In the genomic region with DNA sequence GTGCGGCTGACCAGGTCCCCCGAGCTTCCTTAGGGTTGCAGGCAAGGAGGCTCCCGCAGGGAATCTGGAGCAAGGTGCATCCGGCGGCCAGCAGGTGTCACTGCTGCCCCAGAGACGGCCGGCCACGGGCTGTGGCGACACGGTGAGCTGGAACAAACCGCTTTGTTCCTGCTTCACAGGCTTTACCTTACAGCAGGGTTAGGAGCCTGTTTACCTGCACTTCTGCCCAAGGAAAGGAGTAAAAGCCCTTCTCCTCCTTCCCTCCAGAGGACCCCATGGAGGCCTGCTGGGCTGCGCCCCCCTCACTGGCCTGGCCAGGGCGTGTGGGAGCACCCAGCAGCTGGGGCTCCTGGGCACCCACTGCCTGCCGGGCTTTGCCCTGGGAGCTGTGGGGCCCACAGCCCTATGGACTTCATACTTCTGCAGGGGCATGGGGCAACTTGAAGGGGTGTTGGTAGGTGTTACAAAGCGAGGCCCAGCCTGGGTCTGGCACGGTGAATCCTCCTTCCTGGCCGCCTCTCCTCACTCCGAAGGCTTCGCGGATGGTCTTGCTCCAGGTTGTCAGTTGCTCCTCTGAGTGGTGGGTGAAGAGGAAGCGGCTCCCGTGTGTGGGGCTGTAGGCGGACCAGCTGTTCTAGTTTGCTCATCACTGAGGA, we compare ENCODE assay signal across 8 cellular contexts.
A peak's percentile ranks its signal among the peaks of the same experiment; 100 is the strongest.
DNase-seq lines count a peak whose midpoint lies in the region; ATAC-seq and TF ChIP-seq lines count a peak whose summit lies in the region.

No MANE protein-coding gene starts in this region.

- H3K9ac ChIP-seq in Loucy (ENCODE audit: low read depth, low read length, poor library complexity, severe bottlenecking), result peak overlapping the region; percentile 60

- H3K4me1 ChIP-seq in Loucy (ENCODE audit: insufficient read depth, low read length, poor library complexity, severe bottlenecking) (peaks cover 6% of the 10 kb centered on the region), upper lobe of right lung (peaks cover 5% of the 10 kb centered on the region)

- H3K36me3 ChIP-seq in Loucy (ENCODE audit: insufficient read depth, low read length) (no peaks in the 10 kb centered on the region), upper lobe of right lung (no peaks in the 10 kb centered on the region)

- DNase-seq in DMS 273 treated with DMSO at 0.1 percent for 48 hours (lab: John Stamatoyannopoulos, UW) (peak; percentile 22), SHP77 treated with DMSO at 0.1 percent for 48 hours (lab: John Stamatoyannopoulos, UW) (peak; percentile 46), head of caudate nucleus (peak; percentile 70 to 93 (median 84)), pons (ENCODE audit: low spot score) (peak; percentile 57), upper lobe of right lung (peak; percentile 90)
- DNase-seq in activated naive CD4-positive, alpha-beta T cell (lab: John Stamatoyannopoulos, UW), result peak; percentile 31 to 63 (median 48)

- H4K20me1 ChIP-seq in Loucy (ENCODE audit: insufficient read depth, low read length, poor library complexity, severe bottlenecking), result no peaks in the 10 kb centered on the region

- H3K27ac ChIP-seq in upper lobe of right lung, result no peak overlapping the region

- H3K9me3 ChIP-seq in Loucy (ENCODE audit: insufficient read depth, low read depth, low read length), result no peaks in the 10 kb centered on the region
- H3K9me3 ChIP-seq in upper lobe of right lung, result no peaks in the 10 kb centered on the region

- intact Hi-C loops in head of caudate nucleus (cut with DNase I) (loop anchor here (5.0 to 10.0 kb wide), 2 partner anchors 179 to 1446 kb away; no protein-coding TSS in a partner anchor), upper lobe of right lung (cut with DNase I) (no loop called here)

- H3K4me3 ChIP-seq in Loucy (ENCODE audit: low read length, poor library complexity, severe bottlenecking) (peak overlapping the region; percentile 30), upper lobe of right lung (no peak overlapping the region)

- no peaks in the 10 kb centered on the region for H3F3A ChIP-seq in Loucy (ENCODE audit: low read depth)

- no peaks in the 10 kb centered on the region for H3K79me2 ChIP-seq in Loucy (ENCODE audit: insufficient read depth, low read length)

- no peaks in the 10 kb centered on the region for H3K9me2 ChIP-seq in Loucy (replicated peaks; ENCODE audit: low read depth, low read length)

- TF ChIP-seq CTCF in Loucy (conservative IDR thresholded peaks at IDR 0.05; ENCODE audit: low read length) (peak; percentile 96), upper lobe of right lung (IDR thresholded peaks at IDR 0.05) (peak; percentile 94)

- H3K4me2 ChIP-seq in Loucy (ENCODE audit: low read depth, low read length, poor library complexity, severe bottlenecking), result peak overlapping the region; percentile 59

- H2AFZ ChIP-seq in Loucy (ENCODE audit: low read length), result peak overlapping the region; percentile 99

- H3K27me3 ChIP-seq in Loucy (ENCODE audit: insufficient read depth, low read length, poor library complexity, severe bottlenecking) (no peaks in the 10 kb centered on the region), upper lobe of right lung (no peaks in the 10 kb centered on the region)

- ATAC-seq in GM21717 (IDR thresholded peaks at IDR 0.05; ENCODE audit: unreplicated experiment), result peak; percentile 80
- ATAC-seq in upper lobe of right lung, result peak; percentile 94

Comparison
In these comparisons a context has a peak if more than half of its experiments do, and no peak if none do; other contexts are left out.
1. DNase-seq: peak in every context shown above with its lines; median percentile 90 in upper lobe of right lung; 84 in head of caudate nucleus; 57 in pons; 48 in activated naive CD4-positive, alpha-beta T cell; 46 in SHP77 treated with DMSO at 0.1 percent for 48 hours; 22 in DMS 273 treated with DMSO at 0.1 percent for 48 hours.